9 cellular contexts compared by ENCODE assay signal in genomic region chr2:134491796-134492441, GRCh38.
DNase-seq lines count a peak whose midpoint lies in the region; ATAC-seq and TF ChIP-seq lines count a peak whose summit lies in the region.
"Had no signal": no experiment of that assay in that cellular context is flagged by ENCODE, and none has a peak within 500 bp of the region (broad histone marks: within the 10 kb centered on the region; RNA-seq: fewer than 3 reads in every experiment).

No MANE protein-coding gene starts in this region.

- TF ChIP-seq POLR2A in breast epithelium (IDR thresholded peaks at IDR 0.05): no peak

- no peaks in the 10 kb centered on the region for H3K36me3 ChIP-seq in breast epithelium

- H3K4me3 ChIP-seq in breast epithelium (no peak overlapping the region), epithelial cell of proximal tubule (ENCODE audit: low read depth, low read length) (no peak overlapping the region)

- H3K9me3 Mint-ChIP-seq in MCF 10A (ENCODE audit: unreplicated experiment): no peaks in the 10 kb centered on the region

- peaks cover 36% of the 10 kb centered on the region for H3K27me3 Mint-ChIP-seq in MCF 10A (ENCODE audit: insufficient read depth, unreplicated experiment)

- H3K27ac Mint-ChIP-seq in MCF 10A (ENCODE audit: low read depth, unreplicated experiment): no peak overlapping the region

- no peaks in the 10 kb centered on the region for H3K36me3 Mint-ChIP-seq in MCF 10A (ENCODE audit: insufficient read depth, unreplicated experiment)

- no peak for TF ChIP-seq CTCF in MCF 10A (IDR thresholded peaks at IDR 0.05; ENCODE audit: unreplicated experiment)
- no peak for TF ChIP-seq CTCF in breast epithelium (IDR thresholded peaks at IDR 0.05)
- TF ChIP-seq CTCF in epithelial cell of proximal tubule (conservative IDR thresholded peaks at IDR 0.05; ENCODE audit: low read depth, low read length): peak; percentile 60

- H3K9me3 ChIP-seq in breast epithelium: no peaks in the 10 kb centered on the region

- no TSS peak for BruUV-seq in MCF 10A (replicated peaks; lab: Mats Ljungman, UMichigan)

- ATAC-seq in GM21367 (IDR thresholded peaks at IDR 0.05; ENCODE audit: unreplicated experiment) (no peak), HG02852 (IDR thresholded peaks at IDR 0.05; ENCODE audit: unreplicated experiment) (no peak)
- ATAC-seq: esophagus mucosa had no signal

- no peaks in the 10 kb centered on the region for H3K4me1 Mint-ChIP-seq in MCF 10A (ENCODE audit: insufficient read depth, unreplicated experiment)

- CTCF ChIA-PET in MCF 10A (lab: Yijun Ruan, JAX): interaction anchor here (0.7 to 1.9 kb wide), 4 partner anchors 23 to 292 kb away, joined by 3 to 9 read pairs (median 3); no protein-coding TSS in a partner anchor

- intact Hi-C loops in MCF 10A (cut with micrococcal nuclease): no loop called here
- intact Hi-C loops in breast epithelium (cut with DNase I; ENCODE audit: low total_unique reads): no loop called here

- POLR2A ChIA-PET in MCF 10A (lab: Yijun Ruan, JAX): no interaction called here

- H3K4me1 ChIP-seq in breast epithelium: no peaks in the 10 kb centered on the region

- DNase-seq in MCF 10A (ENCODE audit: unreplicated experiment): peak; percentile 11
- no peak for DNase-seq in breast epithelium (ENCODE audit: low spot score in 2 of 2)
- peak; percentile 69 for DNase-seq in NCI-H526 treated with DMSO at 0.1 percent for 48 hours (lab: John Stamatoyannopoulos, UW)
- DNase-seq in epithelial cell of proximal tubule (ENCODE audit: low read depth): peak; percentile 9
- no peak for DNase-seq in stimulated activated naive CD4-positive, alpha-beta T cell (lab: John Stamatoyannopoulos, UW)
- no peak for DNase-seq in activated gamma-delta T cell treated with Interleukin-2 at 50 U/mL for 16 hours

- no peak overlapping the region for H3K27ac ChIP-seq in breast epithelium

- H3K4me3 Mint-ChIP-seq in MCF 10A (ENCODE audit: unreplicated experiment): no peak overlapping the region

- no peaks in the 10 kb centered on the region for H3K27me3 ChIP-seq in breast epithelium

Comparison
In these comparisons a context has a peak if more than half of its experiments do, and no peak if none do; other contexts are left out.
1. DNase-seq: peak in MCF 10A (single experiment), NCI-H526 treated with DMSO at 0.1 percent for 48 hours (single experiment) and epithelial cell of proximal tubule (single experiment); none in breast epithelium (0 of 2), stimulated activated naive CD4-positive, alpha-beta T cell (0 of 6) and activated gamma-delta T cell treated with Interleukin-2 at 50 U/mL for 16 hours (single experiment).